In genomic region chr3:9062570-9062969, GRCh38 we compare ENCODE assay signal across 27 cellular contexts.
DNase-seq lines count a peak whose midpoint lies in the region; ATAC-seq, FAIRE-seq and TF ChIP-seq lines count a peak whose summit lies in the region.
"Had no signal": no experiment of that assay in that cellular context is flagged by ENCODE, and none has a peak within 500 bp of the region (broad histone marks: within the 10 kb centered on the region; RNA-seq: fewer than 3 reads in every experiment).

No MANE protein-coding gene starts in this region.

- no peak overlapping the region for H2AFZ ChIP-seq in HepG2 (ENCODE audit: low read length)
- H2AFZ ChIP-seq in keratinocyte (ENCODE audit: control insufficient read depth, low read length): no peak overlapping the region

- H3K9ac ChIP-seq in HepG2 (ENCODE audit: insufficient read depth, low read depth, low read length): no peak overlapping the region
- no peak overlapping the region for H3K9ac ChIP-seq in endodermal cell (ENCODE audit: extremely low read depth, low read length, poor library complexity, severe bottlenecking)
- H3K9ac ChIP-seq in keratinocyte (ENCODE audit: control insufficient read depth, extremely low read depth, insufficient read depth, low read length): no peak overlapping the region
- H3K9ac ChIP-seq: BLaER1 treated with 17β-estradiol and CSF1 and Interleukin-3, amounts not matched to agents 10 nM and 100 nM had no signal

- peaks cover 3% of the 10 kb centered on the region for H3K4me1 Mint-ChIP-seq in endodermal cell
- H3K4me1 Mint-ChIP-seq: CD14-positive monocyte; CD8-positive, alpha-beta memory T cell had no signal

- no peak overlapping the region for H3K27ac Mint-ChIP-seq in endodermal cell
- H3K27ac Mint-ChIP-seq: CD14-positive monocyte; CD4-positive, alpha-beta T cell; CD8-positive, alpha-beta memory T cell had no signal

- H3K36me3 Mint-ChIP-seq in endodermal cell (ENCODE audit: low read depth): peaks cover 1% of the 10 kb centered on the region

- TF ChIP-seq CTCF in HepG2 (CRISPR knock-in tag; IDR thresholded peaks at IDR 0.05) (no peak), right lobe of liver (IDR thresholded peaks at IDR 0.05) (no peak), endodermal cell (conservative IDR thresholded peaks at IDR 0.05) (no peak), keratinocyte (optimal IDR thresholded peaks at IDR 0.05 in 1 of 3, IDR thresholded peaks at IDR 0.05 in 1 of 3, conservative IDR thresholded peaks at IDR 0.05 in 1 of 3; ENCODE audit: extremely low read depth in 1 of 3, insufficient read depth in 2 of 3, low read length in 3 of 3) (no peak)

- H3K27ac ChIP-seq in HepG2 (ENCODE audit: extremely low read length, insufficient read depth, low read length) (no peak overlapping the region), right lobe of liver (no peak overlapping the region), endodermal cell (ENCODE audit: low read depth, low read length) (no peak overlapping the region), keratinocyte (ENCODE audit: control insufficient read depth, insufficient read depth, low read length) (no peak overlapping the region)
- H3K27ac ChIP-seq: A549; BLaER1 treated with 17β-estradiol and CSF1 and Interleukin-3, amounts not matched to agents 10 nM and 100 nM had no signal

- H3K4me3 ChIP-seq in HepG2 (replicated peaks in 1 of 3; ENCODE audit: insufficient read depth in 1 of 3, low read depth in 2 of 3, low read length in 3 of 3) (no peak overlapping the region), right lobe of liver (no peak overlapping the region), endodermal cell (ENCODE audit: low read length) (peak overlapping the region; percentile 20), keratinocyte (ENCODE audit: control insufficient read depth in 2 of 3, extremely low read depth in 1 of 3, insufficient read depth in 2 of 3, low read depth in 1 of 3, low read length in 3 of 3) (no peak overlapping the region)
- H3K4me3 ChIP-seq: A549; BLaER1 treated with 17β-estradiol and CSF1 and Interleukin-3, amounts not matched to agents 10 nM and 100 nM; GM12878 had no signal

- no peaks in the 10 kb centered on the region for H3K9me3 ChIP-seq in HepG2 (ENCODE audit: low read length)
- H3K9me3 ChIP-seq in right lobe of liver: no peaks in the 10 kb centered on the region
- peaks cover 9% of the 10 kb centered on the region for H3K9me3 ChIP-seq in endodermal cell (ENCODE audit: control insufficient read depth, low read length)
- peaks cover 2% of the 10 kb centered on the region for H3K9me3 ChIP-seq in keratinocyte (ENCODE audit: control insufficient read depth, low read depth, low read length)
- H3K9me3 ChIP-seq: BE2C had no signal

- POLR2A ChIA-PET in HepG2 (lab: Yijun Ruan, JAX): interaction anchor here (0.7 kb wide), 1 partner anchor 71 kb away, joined by 4 read pairs; no protein-coding TSS in a partner anchor

- no peak for ATAC-seq in HepG2
- ATAC-seq in right lobe of liver: no peak
- ATAC-seq in left ventricle myocardium superior: no peak
- no peak for ATAC-seq in GM21786 (IDR thresholded peaks at IDR 0.05; ENCODE audit: unreplicated experiment)
- ATAC-seq: A549, GM12878 had no signal

- BruUV-seq in HepG2 (replicated peaks; lab: Mats Ljungman, UMichigan): no TSS peak

- DNase-seq in HepG2 (ENCODE audit: low spot score) (no peak), right lobe of liver (no peak), LHCN-M2 (ENCODE audit: low read depth) (peak; percentile 3), endodermal cell (no peak), keratinocyte (ENCODE audit: low read depth, low spot score) (no peak), mucosa of gallbladder (ENCODE audit: low spot score) (no peak), left ventricle myocardium superior (no peak)
- DNase-seq: 8988T; ACHN; AML-193; BE2C; CD4-positive, alpha-beta T cell; CD8-positive, alpha-beta memory T cell; DMS 273 treated with DMSO at 0.1 percent for 48 hours; DMS79; EL; GDM1; GOT3; H7; HCEC 1CT had no signal

- H3K27me3 ChIP-seq in HepG2 (ENCODE audit: control insufficient read depth in 1 of 2, insufficient read depth in 2 of 2, low read length in 2 of 2) (peaks cover 0 to under 1% of the 10 kb centered on the region in 2 experiments; a peak in 1 of 5 replicates), right lobe of liver (no peaks in the 10 kb centered on the region), endodermal cell (ENCODE audit: control insufficient read depth, insufficient read depth, low read length, poor library complexity, severe bottlenecking) (no peaks in the 10 kb centered on the region), keratinocyte (ENCODE audit: control insufficient read depth, extremely low read depth, insufficient read depth, low read length) (no peaks in the 10 kb centered on the region)
- H3K27me3 ChIP-seq: BE2C; BLaER1 treated with 17β-estradiol and CSF1 and Interleukin-3, amounts not matched to agents 10 nM and 100 nM had no signal

- FAIRE-seq in HepG2 (lab: Jason Lieb, UNC): no peak
- peak; percentile 51 for FAIRE-seq in keratinocyte (lab: Jason Lieb, UNC)
- FAIRE-seq: A549, D721Med, GM12878, GM18507 had no signal

- 8% methylated on average over 1 of the region's 1 CpG for WGBS in HepG2 (ENCODE audit: low lambda C conversion rate)
- WGBS in right lobe of liver (ENCODE audit: insufficient coverage, low coverage, low lambda C conversion rate, missing lambda C conversion rate): 37% methylated on average over 1 of the region's 1 CpG
- WGBS in endodermal cell (ENCODE audit: insufficient coverage in 1 of 2, insufficient read length in 1 of 2), 2 experiments: 94 to 95% methylated on average over 1 of the region's 1 CpG

- peaks cover 4% of the 10 kb centered on the region for H3K9me3 Mint-ChIP-seq in endodermal cell

- TF ChIP-seq RAD21 in HepG2 (CRISPR knock-in tag; IDR thresholded peaks at IDR 0.05): no peak

- H3K4me1 ChIP-seq in HepG2 (ENCODE audit: insufficient read depth, low read length) (no peaks in the 10 kb centered on the region), right lobe of liver (peaks cover 0 to 2% (median 0%) of the 10 kb centered on the region in 4 donors), endodermal cell (ENCODE audit: control insufficient read depth, insufficient read depth, low read length) (no peaks in the 10 kb centered on the region), keratinocyte (ENCODE audit: control insufficient read depth, extremely low read depth, insufficient read depth, low read length) (no peaks in the 10 kb centered on the region)
- H3K4me1 ChIP-seq: A549 had no signal

- dilution Hi-C loops in keratinocyte (cut with MboI; ENCODE audit: extremely low pct_ligation_motif_present, low sequenced_read_pairs): no loop called here

- no peaks in the 10 kb centered on the region for H3K27me3 Mint-ChIP-seq in endodermal cell (ENCODE audit: insufficient read depth)
- H3K27me3 Mint-ChIP-seq: CD4-positive, alpha-beta T cell had no signal

- in situ Hi-C loops in HepG2 (cut with HindIII; ENCODE audit: extremely low pct_ligation_motif_present, low pct_unique_long_range_greater_than_20kb): no loop called here

- no peak overlapping the region for H3K4me3 Mint-ChIP-seq in endodermal cell
- H3K4me3 Mint-ChIP-seq: CD4-positive, alpha-beta T cell; CD8-positive, alpha-beta memory T cell had no signal

- H4K20me1 ChIP-seq in HepG2 (ENCODE audit: insufficient read depth, low read length) (no peaks in the 10 kb centered on the region), keratinocyte (ENCODE audit: control insufficient read depth, extremely low read depth, insufficient read depth, low read length) (no peaks in the 10 kb centered on the region)

- H3K4me2 ChIP-seq in HepG2 (ENCODE audit: low read depth, low read length) (no peak overlapping the region), keratinocyte (ENCODE audit: control insufficient read depth, extremely low read depth, insufficient read depth, low read depth, low read length) (no peak overlapping the region)
- H3K4me2 ChIP-seq: A549; BLaER1 treated with 17β-estradiol and CSF1 and Interleukin-3, amounts not matched to agents 10 nM and 100 nM had no signal

- H3K79me2 ChIP-seq in HepG2 (ENCODE audit: insufficient read depth, low read length) (no peaks in the 10 kb centered on the region), keratinocyte (ENCODE audit: control insufficient read depth, insufficient read depth, low read length) (no peaks in the 10 kb centered on the region)

- intact Hi-C loops in HepG2 (cut with micrococcal nuclease; ENCODE audit: unreplicated experiment): no loop called here
- intact Hi-C loops in right lobe of liver (cut with DNase I): no loop called here
- intact Hi-C loops in left ventricle myocardium superior (cut with micrococcal nuclease): loop anchor here (10.0 kb wide), 1 partner anchor 242 kb away; no protein-coding TSS in a partner anchor

- no peaks in the 10 kb centered on the region for H3K36me3 ChIP-seq in HepG2 (replicated peaks in 1 of 2; ENCODE audit: control insufficient read depth in 1 of 2, insufficient read depth in 2 of 2, low read length in 2 of 2)
- H3K36me3 ChIP-seq in right lobe of liver: no peaks in the 10 kb centered on the region
- peaks cover 4% of the 10 kb centered on the region for H3K36me3 ChIP-seq in endodermal cell (ENCODE audit: control insufficient read depth, insufficient read depth, low read length)
- peaks cover 9% of the 10 kb centered on the region in 2 experiments for H3K36me3 ChIP-seq in keratinocyte (ENCODE audit: control insufficient read depth in 2 of 2, extremely low read depth in 1 of 2, insufficient read depth in 2 of 2, low read length in 2 of 2)
- H3K36me3 ChIP-seq: BE2C had no signal

- H3K9me1 ChIP-seq in keratinocyte (ENCODE audit: control insufficient read depth, extremely low read depth, insufficient read depth, low read length): no peaks in the 10 kb centered on the region

- TF ChIP-seq POLR2A in HepG2 (IDR thresholded peaks at IDR 0.05; ENCODE audit: insufficient read depth in 1 of 2, low read depth in 2 of 2, low read length in 2 of 2) (no peak), right lobe of liver (IDR thresholded peaks at IDR 0.05) (no peak)

- no peak for TF ChIP-seq EP300 in HepG2 (IDR thresholded peaks at IDR 0.05; ENCODE audit: low read depth in 2 of 2, low read length in 2 of 2)
- TF ChIP-seq EP300 in HepG2 (CRISPR knock-in tag; IDR thresholded peaks at IDR 0.05; ENCODE audit: borderline replicate concordance): no peak

- CTCF ChIA-PET in HepG2 (lab: Yijun Ruan, JAX; ENCODE audit: low intra/inter-chr PET ratio, low total read pairs): no interaction called here

TF ChIP-seq in HepG2, 621 proteins besides CTCF, POLR2A, EP300 and RAD21:
- TF ChIP-seq ZNF850 (CRISPR knock-in tag; conservative IDR thresholded peaks at IDR 0.05) (no peak), CEBPB (IDR thresholded peaks at IDR 0.05; ENCODE audit: borderline replicate concordance, low read depth, low read length) (0 out of 2 replicates have a peak, but pooled peaks have one; percentile 4)
TF ChIP-seq in HepG2: peak in this region for 1.
